ENCODE assay signal across 7 cellular contexts in genomic region chr17:80866050-80866793, GRCh38.
DNase-seq lines count a peak whose midpoint lies in the region; ATAC-seq and TF ChIP-seq lines count a peak whose summit lies in the region.

No MANE protein-coding gene starts in this region.

- ATAC-seq in HG03045 (IDR thresholded peaks at IDR 0.05; ENCODE audit: unreplicated experiment), result no peak

- in situ Hi-C loops in GM13977 (cut with MboI; ENCODE audit: low pct_unique_long_range_greater_than_20kb, low sequenced_read_pairs, unreplicated experiment) (no loop called here), T47D (cut with HindIII; ENCODE audit: low pct_unique_long_range_greater_than_20kb, low sequenced_read_pairs) (no loop called here)

- TF ChIP-seq CTCF in GM13977 (IDR thresholded peaks at IDR 0.05; ENCODE audit: extremely low read depth, insufficient read depth, missing control alignments), result peak; percentile 74

- peak; percentile 78 for DNase-seq in GM13977 (ENCODE audit: low spot score)
- peak; percentile 80 to 86 for DNase-seq in NCI-H2081 (lab: John Stamatoyannopoulos, UW)
- peak; percentile 69 for DNase-seq in UCSD-AML1 (lab: John Stamatoyannopoulos, UW; ENCODE audit: unreplicated experiment)
- peak; percentile 72 to 80 for DNase-seq in T47D (ENCODE audit: low read depth in 1 of 2, low spot score in 1 of 2)
- DNase-seq in islet precursor cell, result peak; percentile 88
- peak; percentile 76 to 85 for DNase-seq in stimulated activated CD4-positive, alpha-beta T cell treated with anti-CD3 and anti-CD28 coated beads, Interleukin-2, amount 100 ng/mL, for 24 hours
